8 cellular contexts compared by ENCODE assay signal in genomic region chr7:4641091-4641666, GRCh38. TPM values are rescaled to one million over a fixed set of nuclear protein-coding genes. Genes with fewer than 3 reads are reported as not detected.
DNase-seq lines count a peak whose midpoint lies in the region; ATAC-seq and TF ChIP-seq lines count a peak whose summit lies in the region.

No MANE protein-coding gene starts in this region.

- peak overlapping the region; percentile 51 for H3K27ac ChIP-seq in CD8-positive, alpha-beta memory T cell (ENCODE audit: low read depth, low read length)
- H3K27ac ChIP-seq in angular gyrus (ENCODE audit: low read depth, low read length) (peak overlapping the region; percentile 97), mesenchymal stem cell (ENCODE audit: low read length, poor library complexity, severe bottlenecking) (no peak overlapping the region)

- H3K27me3 Mint-ChIP-seq in CD8-positive, alpha-beta memory T cell: peaks cover 0 to 13% of the 10 kb centered on the region in 2 donors
- H3K27me3 Mint-ChIP-seq in HFFc6 (ENCODE audit: insufficient read depth): peaks cover 7% of the 10 kb centered on the region; the same call in 1 of the 2 replicates

- peaks cover 7% of the 10 kb centered on the region for H3K4me1 ChIP-seq in CD8-positive, alpha-beta memory T cell (ENCODE audit: insufficient read depth, low read length)
- H3K4me1 ChIP-seq in mesenchymal stem cell (ENCODE audit: control insufficient read depth, insufficient read depth, low read depth, low read length): peaks cover 2% of the 10 kb centered on the region

- peak overlapping the region in 5 of 8 donors; percentile 57 to 96 (median 70) for H3K27ac Mint-ChIP-seq in CD8-positive, alpha-beta memory T cell
- no peak overlapping the region for H3K27ac Mint-ChIP-seq in HFFc6

- no peak overlapping the region for H3K14ac ChIP-seq in mesenchymal stem cell (ENCODE audit: low read length in 2 of 2)

- peaks cover 12 to 18% (median 16%) of the 10 kb centered on the region in 3 donors for H3K4me1 Mint-ChIP-seq in CD8-positive, alpha-beta memory T cell
- H3K4me1 Mint-ChIP-seq in HFFc6 (ENCODE audit: low read depth): peaks cover 7% of the 10 kb centered on the region

- H3K18ac ChIP-seq in mesenchymal stem cell (ENCODE audit: low read depth in 1 of 2, low read length in 2 of 2): no peak overlapping the region

- H2BK15ac ChIP-seq in mesenchymal stem cell (ENCODE audit: low read depth, poor library complexity, severe bottlenecking): no peak overlapping the region

- peaks cover 0 to 3% (median 0%) of the 10 kb centered on the region in 3 donors for H3K36me3 Mint-ChIP-seq in CD8-positive, alpha-beta memory T cell
- no peaks in the 10 kb centered on the region for H3K36me3 Mint-ChIP-seq in HFFc6 (ENCODE audit: low read depth)

- no peaks in the 10 kb centered on the region for H3K36me3 ChIP-seq in CD8-positive, alpha-beta memory T cell (ENCODE audit: insufficient read depth, low read length)
- no peaks in the 10 kb centered on the region for H3K36me3 ChIP-seq in mesenchymal stem cell (ENCODE audit: control insufficient read depth in 1 of 2, insufficient read depth in 2 of 2, low read depth in 1 of 2, low read length in 2 of 2)

- peak in 1 of 5 donors; percentile 48 for DNase-seq in CD8-positive, alpha-beta memory T cell
- DNase-seq in HFFc6: no peak
- no peak for DNase-seq in mesenchymal stem cell
- DNase-seq in SW480 (ENCODE audit: low spot score): no peak
- DNase-seq in HEK293T (ENCODE audit: extremely low spot score): no peak
- DNase-seq in middle frontal gyrus (ENCODE audit: extremely low spot score, low spot score): no peak

- H3K4me3 Mint-ChIP-seq in CD8-positive, alpha-beta memory T cell: peak overlapping the region; percentile 55 to 89 (median 76)
- H3K4me3 Mint-ChIP-seq in HFFc6: peak overlapping the region; percentile 79

- H3K4me3 ChIP-seq in CD8-positive, alpha-beta memory T cell (ENCODE audit: low read length): peak overlapping the region; percentile 76
- peak overlapping the region in 1 of 2 experiments; percentile 92 for H3K4me3 ChIP-seq in mesenchymal stem cell (ENCODE audit: insufficient read depth in 1 of 2, low read depth in 1 of 2, low read length in 2 of 2)

- H2BK12ac ChIP-seq in mesenchymal stem cell (ENCODE audit: low read length in 2 of 2): no peak overlapping the region

- H3K4me2 ChIP-seq in mesenchymal stem cell (ENCODE audit: low read length, poor library complexity, severe bottlenecking): no peak overlapping the region

- no peaks in the 10 kb centered on the region for H3K9me3 Mint-ChIP-seq in CD8-positive, alpha-beta memory T cell
- no peaks in the 10 kb centered on the region for H3K9me3 Mint-ChIP-seq in HFFc6

- no peak overlapping the region for H3K4ac ChIP-seq in mesenchymal stem cell (ENCODE audit: low read depth in 1 of 2, low read length in 2 of 2)

- H4K8ac ChIP-seq in mesenchymal stem cell (ENCODE audit: low read length): no peak overlapping the region

- no peaks in the 10 kb centered on the region for H3K79me1 ChIP-seq in mesenchymal stem cell (replicated peaks; ENCODE audit: low read length, poor library complexity, severe bottlenecking)

- ATAC-seq in GM21515 (IDR thresholded peaks at IDR 0.05; ENCODE audit: unreplicated experiment): no peak

- H3K9me3 ChIP-seq in CD8-positive, alpha-beta memory T cell (ENCODE audit: low read length): no peaks in the 10 kb centered on the region
- H3K9me3 ChIP-seq in mesenchymal stem cell (ENCODE audit: control insufficient read depth, low read length): no peaks in the 10 kb centered on the region

- peak overlapping the region; percentile 34 for H4K91ac ChIP-seq in mesenchymal stem cell (ENCODE audit: low read length)

- peak overlapping the region; percentile 97 for H3K9ac ChIP-seq in mesenchymal stem cell (ENCODE audit: low read length)

- H2AK5ac ChIP-seq in mesenchymal stem cell (ENCODE audit: low read length, severe bottlenecking): no peak overlapping the region

- POLR2A ChIA-PET in CD8-positive, alpha-beta memory T cell (lab: Charles Lee): interaction anchor here (0.6 to 2.0 kb wide), 9 partner anchors 9 to 449 kb away, joined by 3 to 58 read pairs (median 4); partner anchors contain the start of genes AP5Z1 and FOXK1
- POLR2A ChIA-PET in HEK293T (lab: Yijun Ruan, JAX): interaction anchor here (0.6 to 1.7 kb wide), 20 partner anchors 8 to 1932 kb away, joined by 3 to 19 read pairs (median 4); partner anchors contain the start of genes AP5Z1 and FOXK1

- WGBS in mesenchymal stem cell: 91% methylated on average over 18 of the region's 18 CpGs

- no peak overlapping the region for H2AFZ ChIP-seq in mesenchymal stem cell (ENCODE audit: low read depth, low read length)

- TF ChIP-seq CTCF in HFFc6 (IDR thresholded peaks at IDR 0.05): no peak

- no peak overlapping the region for H3K23ac ChIP-seq in mesenchymal stem cell (ENCODE audit: low read length in 2 of 2)

- H3K27me3 ChIP-seq in CD8-positive, alpha-beta memory T cell (ENCODE audit: insufficient read depth, low read length, poor library complexity, severe bottlenecking): no peaks in the 10 kb centered on the region
- H3K27me3 ChIP-seq in mesenchymal stem cell (ENCODE audit: control insufficient read depth in 1 of 2, insufficient read depth in 1 of 2, low read length in 2 of 2): no peaks in the 10 kb centered on the region

- CTCF ChIA-PET in CD8-positive, alpha-beta memory T cell (lab: Charles Lee): interaction anchor here (0.8 to 3.6 kb wide), 16 partner anchors 10 to 333 kb away, joined by 3 to 42 read pairs (median 5); partner anchors contain the start of genes AP5Z1 and FOXK1
- CTCF ChIA-PET in HEK293T (lab: Yijun Ruan, JAX): interaction anchor here (0.6 to 1.4 kb wide), 4 partner anchors 10 to 106 kb away, joined by 3 read pairs; no protein-coding TSS in a partner anchor

- H2BK120ac ChIP-seq in mesenchymal stem cell (ENCODE audit: low read depth, low read length): no peak overlapping the region

- no peak overlapping the region for H2BK5ac ChIP-seq in mesenchymal stem cell (ENCODE audit: low read depth, low read length, poor library complexity, severe bottlenecking)

TF ChIP-seq in HEK293T, 16 proteins besides CTCF, POLR2A, EP300 and RAD21:
- TF ChIP-seq SUZ12 (IDR thresholded peaks at IDR 0.05) (no peak), ZNF384 (IDR thresholded peaks at IDR 0.05) (no peak), ARNT (IDR thresholded peaks at IDR 0.05) (no peak), TARDBP (IDR thresholded peaks at IDR 0.05) (no peak), L3MBTL2 (conservative IDR thresholded peaks at IDR 0.05) (no peak), PKNOX1 (IDR thresholded peaks at IDR 0.05) (no peak)

RNA-seq across cellular contexts. Expression of gene FOXK1, which starts 40.9 kb away (rescaled TPM):
- total RNA-seq in CD8-positive, alpha-beta memory T cell: 10 to 100 TPM; 35.6 to 38.4 TPM
- 4.5 TPM for polyA plus RNA-seq in CD8-positive, alpha-beta memory T cell
- total RNA-seq in HFFc6 (2021; fragmentation: NEBNext Ultra II Directional; extraction: Animal tissue kit (Norgen Biotek cat#: 25700)): 10 to 100 TPM; 33.8 to 39.4 (median 36.2) TPM
- polyA plus RNA-seq in mesenchymal stem cell (2013, experiment 1 of 2): 12.9 TPM
- 12.3 TPM for polyA plus RNA-seq in mesenchymal stem cell (2013, experiment 2 of 2)
